In the genomic region with DNA sequence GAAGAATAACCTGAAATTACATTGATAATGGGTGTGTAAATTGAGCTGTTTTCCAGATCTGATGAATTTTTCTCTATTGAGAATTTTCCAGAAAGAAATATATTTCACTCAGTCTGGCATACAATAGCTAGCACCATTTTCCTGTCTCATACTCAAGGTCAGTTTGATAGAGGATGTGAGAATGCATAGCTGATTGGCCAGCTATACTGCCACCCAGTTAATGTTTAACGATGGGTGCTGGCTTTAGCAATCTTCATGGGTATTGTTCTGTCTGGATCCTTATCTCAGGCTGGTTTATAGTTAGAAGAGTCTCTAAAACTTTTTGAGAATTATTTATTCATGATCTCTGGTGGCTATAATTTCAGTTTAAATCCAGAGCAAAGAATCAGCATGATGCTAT, we compare ENCODE assay signal across 22 cellular contexts.
DNase-seq lines count a peak whose midpoint lies in the region; ATAC-seq and TF ChIP-seq lines count a peak whose summit lies in the region.
"Had no signal": no experiment of that assay in that cellular context is flagged by ENCODE, and none has a peak within 500 bp of the region (broad histone marks: within the 10 kb centered on the region; RNA-seq: fewer than 3 reads in every experiment).

No MANE protein-coding gene starts in this region.

- H3K9ac ChIP-seq in mesendoderm (ENCODE audit: low read length): no peak overlapping the region
- no peak overlapping the region for H3K9ac ChIP-seq in trophoblast cell (ENCODE audit: low read length)

- no peak overlapping the region for H2BK12ac ChIP-seq in trophoblast cell (ENCODE audit: low read length)

- H3K18ac ChIP-seq in mesendoderm (ENCODE audit: low read length) (no peak overlapping the region), trophoblast cell (ENCODE audit: low read length) (no peak overlapping the region)

- no peak overlapping the region for H4K5ac ChIP-seq in mesendoderm (ENCODE audit: low read length)

- H4K8ac ChIP-seq in mesendoderm (ENCODE audit: low read depth, low read length) (no peak overlapping the region), trophoblast cell (ENCODE audit: low read depth, low read length) (no peak overlapping the region)

- POLR2A ChIA-PET in RWPE1 (lab: Yijun Ruan, JAX; ENCODE audit: low non-redundant PET): interaction anchor here (0.7 kb wide), 1 partner anchor 568 kb away, joined by 6 read pairs; no protein-coding TSS in a partner anchor

- H3K23ac ChIP-seq in mesendoderm (ENCODE audit: low read length) (no peak overlapping the region), trophoblast cell (ENCODE audit: low read length) (no peak overlapping the region)

- H3K9me3 ChIP-seq in trophoblast cell (ENCODE audit: insufficient read depth, low read depth, low read length): no peaks in the 10 kb centered on the region

- H3K36me3 Mint-ChIP-seq in activated T-cell treated with anti-CD3 and anti-CD28 coated beads, Interleukin-2, amount 50 U/mL, for 72 hours (ENCODE audit: insufficient read depth in 2 of 2): no peaks in the 10 kb centered on the region

- no peak overlapping the region for H4K12ac ChIP-seq in trophoblast cell (ENCODE audit: low read depth, low read length)

- no peak overlapping the region for H4K91ac ChIP-seq in trophoblast cell (ENCODE audit: low read depth, low read length)

- no peak overlapping the region for H3K56ac ChIP-seq in mesendoderm (ENCODE audit: low read length)

- no peak overlapping the region for H2BK15ac ChIP-seq in mesendoderm (replicated peaks; ENCODE audit: low read depth)

- H3K4me3 Mint-ChIP-seq in activated T-cell treated with anti-CD3 and anti-CD28 coated beads, Interleukin-2, amount 50 U/mL, for 72 hours: no peak overlapping the region

- no peaks in the 10 kb centered on the region for H3K79me1 ChIP-seq in mesendoderm (ENCODE audit: low read length)
- H3K79me1 ChIP-seq in trophoblast cell (ENCODE audit: low read length): no peaks in the 10 kb centered on the region

- DNase-seq in ACHN (peak; percentile 11), HuH-7.5 (ENCODE audit: low spot score) (peak; percentile 10), mesendoderm (peak; percentile 16), trophoblast cell (no peak), RWPE1 (ENCODE audit: low spot score) (no peak)
- DNase-seq in activated T-cell treated with anti-CD3 and anti-CD28 coated beads, Interleukin-2, amount 50 U/mL, for 72 hours: no peak
- DNase-seq in stimulated activated naive CD4-positive, alpha-beta T cell treated with Interleukin-2 at 50 U/mL for 16 hours (lab: John Stamatoyannopoulos, UW): no peak
- DNase-seq: 8988T; DND-41; GDM1; HCEC 1CT; KG1; NCI-H1048; NCI-H146; NCI-H2227 treated with DMSO at 0.1 percent for 48 hours; NCI-H526 treated with DMSO at 0.1 percent for 48 hours; NK-92 treated with Interleukin-12 subunit alpha and Interleukin-12 subunit beta, amount 100 ng/mL, for 24 hours; OCI-M1 had no signal

- H2BK120ac ChIP-seq in mesendoderm (ENCODE audit: low read depth, low read length) (no peak overlapping the region), trophoblast cell (ENCODE audit: insufficient read depth, low read length, poor library complexity) (no peak overlapping the region)

- H2AFZ ChIP-seq in trophoblast cell (ENCODE audit: insufficient read depth, low read length, poor library complexity): no peak overlapping the region

- no peak overlapping the region for H3K27ac Mint-ChIP-seq in activated T-cell treated with anti-CD3 and anti-CD28 coated beads, Interleukin-2, amount 50 U/mL, for 72 hours

- H3K4ac ChIP-seq in mesendoderm (ENCODE audit: low read depth, low read length): no peak overlapping the region
- H3K4ac ChIP-seq in trophoblast cell (ENCODE audit: low read depth, low read length): no peak overlapping the region

- H2AK5ac ChIP-seq in mesendoderm (ENCODE audit: low read length) (no peak overlapping the region), trophoblast cell (ENCODE audit: low read length) (no peak overlapping the region)

- H3K4me1 ChIP-seq in mesendoderm (ENCODE audit: control insufficient read depth, low read depth, low read length) (no peaks in the 10 kb centered on the region), trophoblast cell (ENCODE audit: control insufficient read depth in 1 of 2, insufficient read depth in 2 of 2, low read length in 2 of 2) (no peaks in the 10 kb centered on the region)

- H3K4me3 ChIP-seq in mesendoderm (ENCODE audit: low read length) (no peak overlapping the region), trophoblast cell (ENCODE audit: low read depth, low read length) (no peak overlapping the region)
- H3K4me3 ChIP-seq: SK-N-MC had no signal

- no peak overlapping the region for H3K14ac ChIP-seq in trophoblast cell (ENCODE audit: low read length)

- H3K27ac ChIP-seq in mesendoderm (ENCODE audit: low read depth, low read length) (no peak overlapping the region), trophoblast cell (ENCODE audit: low read depth, low read length) (no peak overlapping the region), RWPE1 (no peak overlapping the region)
- H3K27ac ChIP-seq: C4-2B, HL-60, SK-N-MC had no signal

- CTCF ChIA-PET in RWPE1 (lab: Yijun Ruan, JAX): interaction anchor here (0.7 kb wide), 1 partner anchor 159 kb away, joined by 3 read pairs; no protein-coding TSS in a partner anchor

- H2BK5ac ChIP-seq in mesendoderm (ENCODE audit: low read length) (no peak overlapping the region), trophoblast cell (ENCODE audit: low read depth, low read length, poor library complexity) (no peak overlapping the region)

- H3K27me3 Mint-ChIP-seq in activated T-cell treated with anti-CD3 and anti-CD28 coated beads, Interleukin-2, amount 50 U/mL, for 72 hours (ENCODE audit: low read depth): no peaks in the 10 kb centered on the region

- peak; percentile 91 for ATAC-seq in GM18870 (IDR thresholded peaks at IDR 0.05; ENCODE audit: unreplicated experiment)
- no peak for ATAC-seq in activated T-cell treated with anti-CD3 and anti-CD28 coated beads, Interleukin-2, amount 50 U/mL, for 72 hours (replicated peaks in 1 of 2)

- H3K27me3 ChIP-seq in mesendoderm (ENCODE audit: insufficient read depth, low read length, poor library complexity) (no peaks in the 10 kb centered on the region), trophoblast cell (ENCODE audit: insufficient read depth, low read length) (no peaks in the 10 kb centered on the region)

- TF ChIP-seq CTCF in RWPE1 (conservative IDR thresholded peaks at IDR 0.05; ENCODE audit: low read depth): no peak

- in situ Hi-C loops in ACHN (cut with HindIII; ENCODE audit: low pct_ligation_motif_present, low pct_unique_long_range_greater_than_20kb, low sequenced_read_pairs): no loop called here

- H3K79me2 ChIP-seq in mesendoderm (ENCODE audit: control insufficient read depth, insufficient read depth, low read length) (no peaks in the 10 kb centered on the region), trophoblast cell (ENCODE audit: control insufficient read depth, insufficient read depth, low read length, poor library complexity) (no peaks in the 10 kb centered on the region)

- no peaks in the 10 kb centered on the region for H3K36me3 ChIP-seq in mesendoderm (ENCODE audit: control insufficient read depth, insufficient read depth, low read length)
- H3K36me3 ChIP-seq in trophoblast cell (ENCODE audit: control insufficient read depth in 1 of 2, insufficient read depth in 2 of 2, low read length in 2 of 2): no peaks in the 10 kb centered on the region

- WGBS in mesendoderm (ENCODE audit: extremely low coverage, insufficient coverage, low lambda C conversion rate): no CpG with 5 or more reads among the region's 1 CpG
- whole genome bisulfite sequencing in trophoblast cell (ENCODE audit: extremely low coverage, insufficient coverage, insufficient read length): no CpG with 5 or more reads among the region's 1 CpG

- no peak overlapping the region for H3K4me2 ChIP-seq in mesendoderm (ENCODE audit: low read length)
- H3K4me2 ChIP-seq in trophoblast cell (ENCODE audit: low read length): no peak overlapping the region

- no peaks in the 10 kb centered on the region for H3K4me1 Mint-ChIP-seq in activated T-cell treated with anti-CD3 and anti-CD28 coated beads, Interleukin-2, amount 50 U/mL, for 72 hours (ENCODE audit: low read depth)

- H3K9me3 Mint-ChIP-seq in activated T-cell treated with anti-CD3 and anti-CD28 coated beads, Interleukin-2, amount 50 U/mL, for 72 hours: no peaks in the 10 kb centered on the region

Comparison
In these comparisons a context has a peak if more than half of its experiments do, and no peak if none do; other contexts are left out.
1. DNase-seq: peak in ACHN (single experiment), HuH-7.5 (single experiment) and mesendoderm (single experiment); none in activated T-cell treated with anti-CD3 and anti-CD28 coated beads, Interleukin-2, amount 50 U/mL, for 72 hours (0 of 2), trophoblast cell (0 of 2), stimulated activated naive CD4-positive, alpha-beta T cell treated with Interleukin-2 at 50 U/mL for 16 hours (single experiment) and RWPE1 (single experiment).